ENCODE assay signal across 9 cellular contexts in genomic region chr5:141001466-141001853, GRCh38. TPM values are rescaled to one million over a fixed set of nuclear protein-coding genes. Genes with fewer than 3 reads are reported as not detected.
DNase-seq lines count a peak whose midpoint lies in the region; ATAC-seq and TF ChIP-seq lines count a peak whose summit lies in the region.
"Had no signal": no experiment of that assay in that cellular context is flagged by ENCODE, and none has a peak within 500 bp of the region (broad histone marks: within the 10 kb centered on the region; RNA-seq: fewer than 3 reads in every experiment).

No MANE protein-coding gene starts in this region.

- no peak for TF ChIP-seq POLR2A in esophagus muscularis mucosa (IDR thresholded peaks at IDR 0.05; ENCODE audit: low read depth)

- DNase-seq in H4 (ENCODE audit: low spot score) = peak; percentile 42
- peak; percentile 33 for DNase-seq in NCI-H82 treated with DMSO at 0.1 percent for 48 hours (lab: John Stamatoyannopoulos, UW; ENCODE audit: unreplicated experiment)
- no peak for DNase-seq in esophagus muscularis mucosa (ENCODE audit: extremely low spot score)
- peak; percentile 23 for DNase-seq in renal cortical epithelial cell (ENCODE audit: low read depth)
- no peak for DNase-seq in UCSD-AML1 (lab: John Stamatoyannopoulos, UW; ENCODE audit: unreplicated experiment)
- DNase-seq in GM10248 (ENCODE audit: extremely low spot score) = no peak

- POLR2A ChIA-PET in GM10248 (lab: Yijun Ruan, JAX) = no interaction called here

- no peak overlapping the region for H3K27ac ChIP-seq in esophagus muscularis mucosa (replicated peaks in 1 of 4)

- TF ChIP-seq CTCF in esophagus muscularis mucosa (IDR thresholded peaks at IDR 0.05) (no peak), GM10248 (IDR thresholded peaks at IDR 0.05; ENCODE audit: control extremely low read depth, extremely low read depth, low read depth, missing control alignments) (no peak)

- intact Hi-C loops in esophagus muscularis mucosa (cut with DNase I) = no loop called here

- H3K9me3 ChIP-seq in esophagus muscularis mucosa = no peaks in the 10 kb centered on the region

- no peaks in the 10 kb centered on the region for H3K36me3 ChIP-seq in esophagus muscularis mucosa

- WGBS in esophagus muscularis mucosa = 8% methylated on average over 9 of the region's 9 CpGs

- peaks cover 9 to 17% (median 15%) of the 10 kb centered on the region in 4 donors for H3K4me1 ChIP-seq in esophagus muscularis mucosa

- CTCF ChIA-PET in GM10248 (lab: Yijun Ruan, JAX) = no interaction called here

- no peak for TF ChIP-seq EP300 in esophagus muscularis mucosa (IDR thresholded peaks at IDR 0.05)

- ATAC-seq in HG03342 (IDR thresholded peaks at IDR 0.05; ENCODE audit: unreplicated experiment) = no peak
- ATAC-seq in GM18502 (IDR thresholded peaks at IDR 0.05; ENCODE audit: poor library complexity, unreplicated experiment) = no peak

- H3K27me3 ChIP-seq in esophagus muscularis mucosa = no peaks in the 10 kb centered on the region

- H3K4me3 ChIP-seq in esophagus muscularis mucosa = peak overlapping the region; percentile 35 to 50 (median 41)

RNA-seq across cellular contexts. Expression of gene PCDHAC2, which starts 35.2 kb away (rescaled TPM):
- 1.5 and 1.8 TPM in 2 replicates for total RNA-seq in H4 (2014; rRNA removed; shearing (Covaris generic))
- 10 to 100 TPM in 3 of 4 donors, 1 to 10 TPM in 1; 8.8 to 26.6 (median 18.0) TPM for total RNA-seq in esophagus muscularis mucosa
- 1.0 and 1.1 TPM in 2 replicates for total RNA-seq in renal cortical epithelial cell
- total RNA-seq: T-helper 2 cell treated with Interferon-gamma antibody and Interleukin-4, amounts not matched to agents 100 ng/mL and 5 ng/mL, for 36 hours had no signal

RNA-seq across cellular contexts. Expression of gene PCDHB1, which starts 49.7 kb away (rescaled TPM):
- total RNA-seq in H4 (2014; rRNA removed; shearing (Covaris generic)) = not detected in 2 replicates
- total RNA-seq in esophagus muscularis mucosa (not detected), renal cortical epithelial cell (under 0.01 TPM in 1 of 2 replicates, not detected in the other)
- total RNA-seq: T-helper 2 cell treated with Interferon-gamma antibody and Interleukin-4, amounts not matched to agents 100 ng/mL and 5 ng/mL, for 36 hours had no signal

Comparison
In these comparisons a context has a peak if more than half of its experiments do, and no peak if none do; other contexts are left out.
1. DNase-seq: peak in H4 (single experiment), NCI-H82 treated with DMSO at 0.1 percent for 48 hours (single experiment) and renal cortical epithelial cell (single experiment); none in esophagus muscularis mucosa (single experiment), UCSD-AML1 (single experiment) and GM10248 (single experiment).